ENCODE assay signal across 24 cellular contexts in genomic region chr18:35116784-35117318, GRCh38.
A peak's percentile ranks its signal among the peaks of the same experiment; 100 is the strongest.
DNase-seq lines count a peak whose midpoint lies in the region; ATAC-seq and TF ChIP-seq lines count a peak whose summit lies in the region.
"Had no signal": no experiment of that assay in that cellular context is flagged by ENCODE, and none has a peak within 500 bp of the region (broad histone marks: within the 10 kb centered on the region; RNA-seq: fewer than 3 reads in every experiment).

No MANE protein-coding gene starts in this region.

- H3K4me3 Mint-ChIP-seq in activated naive CD8-positive, alpha-beta T cell: no peak overlapping the region
- H3K4me3 Mint-ChIP-seq in activated naive CD8-positive, alpha-beta T cell treated with anti-CD3 and anti-CD28 coated beads for 36 hours: no peak overlapping the region
- H3K4me3 Mint-ChIP-seq in central memory CD8-positive, alpha-beta T cell: no peak overlapping the region
- H3K4me3 Mint-ChIP-seq: activated CD4-positive, alpha-beta T cell treated with anti-CD3 and anti-CD28 coated beads, Interleukin-2, amount 10 ng/mL, durations not matched to agents 7 days and 5 days; activated naive CD4-positive, alpha-beta T cell treated with anti-CD3 and anti-CD28 coated beads, Interleukin-2, amount 50 U/mL, for 24 hours; CD14-positive monocyte had no signal

- H3K9me3 ChIP-seq in muscle layer of duodenum (ENCODE audit: control insufficient read depth in 1 of 2, low read length in 2 of 2) (no peaks in the 10 kb centered on the region), thoracic aorta (no peaks in the 10 kb centered on the region)
- H3K9me3 ChIP-seq: lower lobe of right lung, tibial nerve had no signal

- H3K36me3 ChIP-seq in muscle layer of duodenum (ENCODE audit: control insufficient read depth in 1 of 2, insufficient read depth in 2 of 2, low read length in 2 of 2) (no peaks in the 10 kb centered on the region), thoracic aorta (no peaks in the 10 kb centered on the region)
- H3K36me3 ChIP-seq: lower lobe of right lung had no signal

- no peak for ATAC-seq in central memory CD8-positive, alpha-beta T cell (replicated peaks; ENCODE audit: extremely low read depth, poor library complexity, severe bottlenecking)
- no peak for ATAC-seq in thoracic aorta (ENCODE audit: insufficient number of reproducible peaks, low FRiP score, low read depth)
- ATAC-seq: lower lobe of right lung, SK-N-SH treated with all-trans-retinoic acid at 6 μM for 48 hours had no signal

- no peaks in the 10 kb centered on the region for H3K27me3 Mint-ChIP-seq in activated naive CD8-positive, alpha-beta T cell
- no peaks in the 10 kb centered on the region for H3K27me3 Mint-ChIP-seq in activated naive CD8-positive, alpha-beta T cell treated with anti-CD3 and anti-CD28 coated beads for 36 hours
- no peaks in the 10 kb centered on the region for H3K27me3 Mint-ChIP-seq in central memory CD8-positive, alpha-beta T cell
- H3K27me3 Mint-ChIP-seq: activated CD4-positive, alpha-beta T cell treated with anti-CD3 and anti-CD28 coated beads, Interleukin-2, amount 10 ng/mL, durations not matched to agents 7 days and 5 days; activated naive CD4-positive, alpha-beta T cell treated with anti-CD3 and anti-CD28 coated beads, Interleukin-2, amount 50 U/mL, for 24 hours; naive thymus-derived CD8-positive, alpha-beta T cell had no signal

- no peak for TF ChIP-seq CTCF in thoracic aorta (IDR thresholded peaks at IDR 0.05)

- H3K27me3 ChIP-seq in muscle layer of duodenum (ENCODE audit: low read depth, low read length): no peaks in the 10 kb centered on the region
- H3K27me3 ChIP-seq in thoracic aorta (replicated peaks; ENCODE audit: insufficient read depth): no peaks in the 10 kb centered on the region
- H3K27me3 ChIP-seq: tibial nerve had no signal

- peak overlapping the region; percentile 51 for H3K27ac Mint-ChIP-seq in activated naive CD8-positive, alpha-beta T cell
- no peak overlapping the region for H3K27ac Mint-ChIP-seq in activated naive CD8-positive, alpha-beta T cell treated with anti-CD3 and anti-CD28 coated beads for 36 hours
- H3K27ac Mint-ChIP-seq in central memory CD8-positive, alpha-beta T cell (ENCODE audit: low read depth): peak overlapping the region; percentile 13
- H3K27ac Mint-ChIP-seq: activated CD4-positive, alpha-beta T cell treated with anti-CD3 and anti-CD28 coated beads, Interleukin-2, amount 10 ng/mL, durations not matched to agents 7 days and 5 days had no signal

- H3K36me3 Mint-ChIP-seq in activated naive CD8-positive, alpha-beta T cell: peaks cover 6% of the 10 kb centered on the region
- peaks cover 24% of the 10 kb centered on the region for H3K36me3 Mint-ChIP-seq in activated naive CD8-positive, alpha-beta T cell treated with anti-CD3 and anti-CD28 coated beads for 36 hours
- peaks cover 8% of the 10 kb centered on the region for H3K36me3 Mint-ChIP-seq in central memory CD8-positive, alpha-beta T cell (ENCODE audit: insufficient read depth)

- no peak overlapping the region for H3K4me3 ChIP-seq in muscle layer of duodenum (ENCODE audit: low read depth in 1 of 2, low read length in 2 of 2)
- H3K4me3 ChIP-seq in thoracic aorta: no peak overlapping the region
- H3K4me3 ChIP-seq: lower lobe of right lung, PC-9, tibial nerve had no signal

- H3K4me1 Mint-ChIP-seq in activated naive CD8-positive, alpha-beta T cell (ENCODE audit: low read depth): peaks cover 69% of the 10 kb centered on the region
- H3K4me1 Mint-ChIP-seq in activated naive CD8-positive, alpha-beta T cell treated with anti-CD3 and anti-CD28 coated beads for 36 hours: peaks cover 48% of the 10 kb centered on the region
- peaks cover 68% of the 10 kb centered on the region for H3K4me1 Mint-ChIP-seq in central memory CD8-positive, alpha-beta T cell

- no peaks in the 10 kb centered on the region for H3K9me3 Mint-ChIP-seq in activated naive CD8-positive, alpha-beta T cell (ENCODE audit: low read depth)
- H3K9me3 Mint-ChIP-seq in activated naive CD8-positive, alpha-beta T cell treated with anti-CD3 and anti-CD28 coated beads for 36 hours: no peaks in the 10 kb centered on the region
- H3K9me3 Mint-ChIP-seq in central memory CD8-positive, alpha-beta T cell: no peaks in the 10 kb centered on the region
- H3K9me3 Mint-ChIP-seq: activated CD4-positive, alpha-beta T cell treated with anti-CD3 and anti-CD28 coated beads, Interleukin-2, amount 10 ng/mL, durations not matched to agents 7 days and 5 days; activated naive CD4-positive, alpha-beta T cell treated with anti-CD3 and anti-CD28 coated beads, Interleukin-2, amount 50 U/mL, for 24 hours had no signal

- DNase-seq in activated naive CD8-positive, alpha-beta T cell treated with anti-CD3 and anti-CD28 coated beads for 36 hours: no peak
- DNase-seq in central memory CD8-positive, alpha-beta T cell (ENCODE audit: low spot score in 2 of 2): no peak
- DNase-seq in thoracic aorta (ENCODE audit: low spot score): no peak
- DNase-seq in NCI-H1105 treated with DMSO at 0.1 percent for 48 hours (lab: John Stamatoyannopoulos, UW): no peak
- DNase-seq in NCI-H187 treated with DMSO at 0.1 percent for 48 hours (lab: John Stamatoyannopoulos, UW): no peak
- DNase-seq in occipital lobe (lab: John Stamatoyannopoulos, UW): no peak
- DNase-seq: 8988T; activated CD4-positive, alpha-beta T cell treated with anti-CD3 and anti-CD28 coated beads, Interleukin-2, amount 10 ng/mL, durations not matched to agents 7 days and 5 days; activated T-cell treated with anti-CD3 and anti-CD28 coated beads, Interleukin-2, amount 50 U/mL, for 1 hour; cerebellar nuclear complex; foreskin melanocyte; HCEC 1CT; lower lobe of right lung; naive thymus-derived CD8-positive, alpha-beta T cell; NCI-H2029 treated with DMSO at 0.1 percent for 48 hours; NCI-H526; PC-9; stimulated activated CD4-positive, alpha-beta T cell treated with anti-CD3 and anti-CD28 coated beads, Interleukin-1b, Interleukin-23, amount 100 ng/mL, for 48 hours had no signal

- peak overlapping the region; percentile 72 for H3K27ac ChIP-seq in muscle layer of duodenum (ENCODE audit: low read length)
- H3K27ac ChIP-seq in thoracic aorta: peak overlapping the region; percentile 59 to 63
- H3K27ac ChIP-seq: PC-9 had no signal

- peaks cover 19 to 35% of the 10 kb centered on the region in 2 donors for H3K4me1 ChIP-seq in muscle layer of duodenum (ENCODE audit: control insufficient read depth in 1 of 2, insufficient read depth in 2 of 2, low read length in 2 of 2)
- peaks cover 19 to 35% of the 10 kb centered on the region in 2 donors for H3K4me1 ChIP-seq in thoracic aorta (ENCODE audit: control insufficient read depth in 1 of 2, low read depth in 2 of 2)
